Comparison of ENCODE assay signal across 34 cellular contexts in the genomic region with DNA sequence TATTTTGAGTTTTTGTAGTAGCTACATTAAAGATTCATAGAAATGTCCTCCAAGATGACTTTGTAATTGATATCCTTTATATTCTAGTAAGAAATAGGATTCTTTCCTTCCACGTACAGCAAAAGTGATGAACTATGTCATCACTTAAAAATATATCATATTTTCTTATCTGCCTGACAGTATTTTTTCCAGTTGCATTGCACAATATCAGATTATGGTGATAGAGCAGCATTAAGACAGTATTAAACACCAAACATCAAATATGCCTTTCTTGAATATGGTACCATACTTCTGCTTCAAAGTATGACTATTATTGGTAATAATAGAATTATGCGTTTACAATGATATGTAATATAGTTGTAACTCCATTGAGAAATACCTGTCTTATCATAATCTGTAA.
DNase-seq lines count a peak whose midpoint lies in the region; ATAC-seq, FAIRE-seq and TF ChIP-seq lines count a peak whose summit lies in the region.
"Had no signal": no experiment of that assay in that cellular context is flagged by ENCODE, and none has a peak within 500 bp of the region (broad histone marks: within the 10 kb centered on the region; RNA-seq: fewer than 3 reads in every experiment).

No MANE protein-coding gene starts in this region.

- no peak overlapping the region for H3K23ac ChIP-seq in IMR-90 (ENCODE audit: low read depth, low read length)

- BruUV-seq in HepG2 (replicated peaks; lab: Mats Ljungman, UMichigan) (no TSS peak), IMR-90 (replicated peaks; lab: Mats Ljungman, UMichigan) (no TSS peak), K562 (replicated peaks; lab: Mats Ljungman, UMichigan) (no TSS peak)

- H3K9me1 ChIP-seq in IMR-90 (ENCODE audit: insufficient read depth, low read length) = no peaks in the 10 kb centered on the region
- no peaks in the 10 kb centered on the region for H3K9me1 ChIP-seq in K562 (ENCODE audit: control insufficient read depth, insufficient read depth, low read length)

- H3K27me3 ChIP-seq in HepG2 (ENCODE audit: control insufficient read depth in 1 of 2, insufficient read depth in 2 of 2, low read length in 2 of 2) (no peaks in the 10 kb centered on the region), right lobe of liver (no peaks in the 10 kb centered on the region), IMR-90 (ENCODE audit: control insufficient read depth, insufficient read depth, low read length) (no peaks in the 10 kb centered on the region), K562 (ENCODE audit: control insufficient read depth in 2 of 2, insufficient read depth in 2 of 2, low read length in 2 of 2) (no peaks in the 10 kb centered on the region), upper lobe of right lung (no peaks in the 10 kb centered on the region)
- H3K27me3 ChIP-seq: BLaER1; BLaER1 treated with 17β-estradiol and CSF1 and Interleukin-3, amounts not matched to agents 10 nM and 100 nM had no signal

- no peaks in the 10 kb centered on the region for H3K79me1 ChIP-seq in IMR-90 (ENCODE audit: low read depth in 1 of 2, low read length in 2 of 2)

- H4K20me1 ChIP-seq in HepG2 (ENCODE audit: insufficient read depth, low read length) = no peaks in the 10 kb centered on the region
- no peaks in the 10 kb centered on the region for H4K20me1 ChIP-seq in IMR-90 (ENCODE audit: insufficient read depth, low read length)
- no peaks in the 10 kb centered on the region for H4K20me1 ChIP-seq in K562 (replicated peaks; ENCODE audit: control insufficient read depth, insufficient read depth, low read length)
- H4K20me1 ChIP-seq: BLaER1; BLaER1 treated with 17β-estradiol and CSF1 and Interleukin-3, amounts not matched to agents 10 nM and 100 nM had no signal

- H2BK5ac ChIP-seq in IMR-90 (ENCODE audit: low read depth, low read length, poor library complexity, severe bottlenecking) = no peak overlapping the region

- TF ChIP-seq CTCF in HepG2 (CRISPR knock-in tag; IDR thresholded peaks at IDR 0.05) (no peak), right lobe of liver (IDR thresholded peaks at IDR 0.05) (no peak), IMR-90 (conservative IDR thresholded peaks at IDR 0.05; ENCODE audit: low read depth, low read length) (no peak), K562 (IDR thresholded peaks at IDR 0.05 in 2 of 3, conservative IDR thresholded peaks at IDR 0.05 in 1 of 3; ENCODE audit: insufficient read depth in 2 of 3, low read depth in 1 of 3, low read length in 3 of 3) (no peak), upper lobe of right lung (IDR thresholded peaks at IDR 0.05) (no peak)

- no peak for DNase-seq in HepG2 (ENCODE audit: low spot score)
- no peak for DNase-seq in right lobe of liver
- DNase-seq in IMR-90 = no peak
- peak; percentile 0 for DNase-seq in amniotic epithelial cell (ENCODE audit: low read depth)
- no peak for DNase-seq in K562 (ENCODE audit: extremely low read depth in 1 of 4, low spot score in 3 of 4)
- no peak for DNase-seq in inferior parietal cortex (ENCODE audit: extremely low spot score)
- DNase-seq in upper lobe of right lung = no peak
- DNase-seq: 8988T; ACHN; AML-193; BE2C; C1 segment of cervical spinal cord; Caco-2; Calu3; CD4-positive, alpha-beta memory T cell; CD4-positive, alpha-beta T cell; CD4-positive, CD25-positive, alpha-beta regulatory T cell; CD8-positive, alpha-beta memory T cell; CD8-positive, alpha-beta T cell; COR-L47; DMS 273 treated with DMSO at 0.1 percent for 48 hours; DMS153; DMS53; DMS79; DMS79 treated with DMSO at 0.1 percent for 48 hours; DND-41; EL had no signal

- FAIRE-seq in HepG2 (lab: Jason Lieb, UNC) (no peak), K562 (lab: Jason Lieb, UNC) (no peak)
- FAIRE-seq: A549, D721Med had no signal

- H2AFZ ChIP-seq in HepG2 (ENCODE audit: low read length) (no peak overlapping the region), IMR-90 (replicated peaks; ENCODE audit: low read length, poor library complexity) (no peak overlapping the region), K562 (ENCODE audit: low read depth, low read length) (no peak overlapping the region)

- H3K27ac ChIP-seq in HepG2 (ENCODE audit: extremely low read length, insufficient read depth, low read length) (no peak overlapping the region), right lobe of liver (no peak overlapping the region), IMR-90 (ENCODE audit: insufficient read depth, low read length) (no peak overlapping the region), K562 (ENCODE audit: extremely low read depth, low read depth, low read length) (no peak overlapping the region), upper lobe of right lung (no peak overlapping the region)
- H3K27ac ChIP-seq: 22Rv1; A549; BLaER1; BLaER1 treated with 17β-estradiol and CSF1 and Interleukin-3, amounts not matched to agents 10 nM and 100 nM; C4-2B had no signal

- H4K91ac ChIP-seq in IMR-90 (ENCODE audit: insufficient read depth, low read depth, low read length) = no peak overlapping the region

- in situ Hi-C loops in HepG2 (cut with HindIII; ENCODE audit: extremely low pct_ligation_motif_present, low pct_unique_long_range_greater_than_20kb) = no loop called here
- in situ Hi-C loops in IMR-90 (cut with MboI; ENCODE audit: low sequenced_read_pairs) = no loop called here
- in situ Hi-C loops in K562 (cut with MboI) = no loop called here

- intact Hi-C loops in HepG2 (cut with micrococcal nuclease; ENCODE audit: unreplicated experiment) = no loop called here
- intact Hi-C loops in right lobe of liver (cut with DNase I) = no loop called here
- intact Hi-C loops in IMR-90 (cut with micrococcal nuclease) = no loop called here
- intact Hi-C loops in K562 (cut with micrococcal nuclease) = no loop called here
- intact Hi-C loops in upper lobe of right lung (cut with DNase I) = no loop called here

- no peak overlapping the region for H3K56ac ChIP-seq in IMR-90 (ENCODE audit: extremely low read depth, insufficient read depth, low read length)

- H3K79me2 ChIP-seq in HepG2 (ENCODE audit: insufficient read depth, low read length) (no peaks in the 10 kb centered on the region), K562 (ENCODE audit: control insufficient read depth, insufficient read depth, low read length) (no peaks in the 10 kb centered on the region)

- ATAC-seq in HepG2 = no peak
- no peak for ATAC-seq in right lobe of liver
- no peak for ATAC-seq in IMR-90 (ENCODE audit: low read depth)
- ATAC-seq in K562 = no peak
- ATAC-seq in GM21390 (IDR thresholded peaks at IDR 0.05; ENCODE audit: unreplicated experiment) = no peak
- ATAC-seq in upper lobe of right lung = no peak
- ATAC-seq: A549; CD8-positive, alpha-beta T cell had no signal

- H4K8ac ChIP-seq in IMR-90 (ENCODE audit: low read depth in 2 of 2, low read length in 2 of 2) = no peak overlapping the region

- H3K9me3 ChIP-seq in HepG2 (ENCODE audit: low read length) (no peaks in the 10 kb centered on the region), right lobe of liver (no peaks in the 10 kb centered on the region), IMR-90 (ENCODE audit: control insufficient read depth, insufficient read depth, low read length) (no peaks in the 10 kb centered on the region), K562 (replicated peaks; ENCODE audit: control insufficient read depth, insufficient read depth, low read depth, low read length) (no peaks in the 10 kb centered on the region), upper lobe of right lung (no peaks in the 10 kb centered on the region)
- H3K9me3 ChIP-seq: A549; BE2C; BLaER1; BLaER1 treated with 17β-estradiol and CSF1 and Interleukin-3, amounts not matched to agents 10 nM and 100 nM; Caco-2 had no signal

- no peak overlapping the region for H2BK20ac ChIP-seq in IMR-90 (ENCODE audit: low read depth, low read length)

- TF ChIP-seq EP300 in HepG2 (IDR thresholded peaks at IDR 0.05; ENCODE audit: low read depth in 2 of 2, low read length in 2 of 2) (no peak), HepG2 (CRISPR knock-in tag; IDR thresholded peaks at IDR 0.05; ENCODE audit: borderline replicate concordance) (no peak), K562 (IDR thresholded peaks at IDR 0.05; ENCODE audit: low read length) (no peak)

- H3K4me3 ChIP-seq in HepG2 (replicated peaks in 1 of 3; ENCODE audit: insufficient read depth in 1 of 3, low read depth in 2 of 3, low read length in 3 of 3) = no peak overlapping the region
- H3K4me3 ChIP-seq in right lobe of liver = no peak overlapping the region
- H3K4me3 ChIP-seq in IMR-90 (ENCODE audit: insufficient read depth, low read depth, low read length) = no peak overlapping the region
- no peak overlapping the region for H3K4me3 ChIP-seq in K562
- H3K4me3 ChIP-seq in upper lobe of right lung = no peak overlapping the region
- H3K4me3 ChIP-seq: A549; BLaER1; BLaER1 treated with 17β-estradiol and CSF1 and Interleukin-3, amounts not matched to agents 10 nM and 100 nM had no signal

- CTCF ChIA-PET in HepG2 (lab: Yijun Ruan, JAX; ENCODE audit: low intra/inter-chr PET ratio, low total read pairs) (no interaction called here), IMR-90 (lab: Yijun Ruan, JAX) (no interaction called here), K562 (lab: Yijun Ruan, JAX; ENCODE audit: low intra/inter-chr PET ratio) (no interaction called here)

- POLR2A ChIA-PET in HepG2 (lab: Yijun Ruan, JAX) = no interaction called here
- POLR2A ChIA-PET in IMR-90 (lab: Charles Lee; ENCODE audit: unreplicated experiment) = no interaction called here
- POLR2A ChIA-PET in K562 (lab: Yijun Ruan, JAX) = no interaction called here

- 33% methylated on average over 2 of the region's 2 CpGs for WGBS in HepG2 (ENCODE audit: low lambda C conversion rate)
- 80% methylated on average over 2 of the region's 2 CpGs for WGBS in right lobe of liver (ENCODE audit: insufficient coverage, low coverage, low lambda C conversion rate, missing lambda C conversion rate)
- WGBS in IMR-90 (ENCODE audit: extremely low coverage in 2 of 2, insufficient read length in 1 of 2), 2 experiments = no CpG with 5 or more reads among the region's 2 CpGs
- 0% methylated on average over 2 of the region's 2 CpGs for WGBS in K562 (ENCODE audit: insufficient coverage, low coverage, missing lambda C conversion rate)

- no peak overlapping the region for H3K4ac ChIP-seq in IMR-90 (ENCODE audit: low read depth, low read length)

- dilution Hi-C loops in IMR-90 (cut with HindIII; ENCODE audit: low sequenced_read_pairs, unreplicated experiment) = no loop called here

- H3K9ac ChIP-seq in HepG2 (ENCODE audit: insufficient read depth, low read depth, low read length) = no peak overlapping the region
- no peak overlapping the region for H3K9ac ChIP-seq in IMR-90 (ENCODE audit: low read depth, low read length)
- no peak overlapping the region for H3K9ac ChIP-seq in K562 (ENCODE audit: insufficient read depth in 1 of 2, low read depth in 2 of 2, low read length in 2 of 2)
- H3K9ac ChIP-seq: BLaER1; BLaER1 treated with 17β-estradiol and CSF1 and Interleukin-3, amounts not matched to agents 10 nM and 100 nM had no signal

- H3K4me2 ChIP-seq in HepG2 (ENCODE audit: low read depth, low read length) = no peak overlapping the region
- no peak overlapping the region for H3K4me2 ChIP-seq in IMR-90 (ENCODE audit: low read depth, low read length)
- H3K4me2 ChIP-seq in K562 (ENCODE audit: insufficient read depth, low read length) = no peak overlapping the region
- H3K4me2 ChIP-seq: A549; BLaER1; BLaER1 treated with 17β-estradiol and CSF1 and Interleukin-3, amounts not matched to agents 10 nM and 100 nM had no signal

- H2BK15ac ChIP-seq in IMR-90 (ENCODE audit: low read depth, low read length) = no peak overlapping the region

- H3K36me3 ChIP-seq in HepG2 (replicated peaks in 1 of 2; ENCODE audit: control insufficient read depth in 1 of 2, insufficient read depth in 2 of 2, low read length in 2 of 2) = no peaks in the 10 kb centered on the region
- H3K36me3 ChIP-seq in right lobe of liver = no peaks in the 10 kb centered on the region
- H3K36me3 ChIP-seq in IMR-90 (ENCODE audit: control insufficient read depth, insufficient read depth, low read length) = no peaks in the 10 kb centered on the region
- no peaks in the 10 kb centered on the region for H3K36me3 ChIP-seq in K562 (ENCODE audit: control insufficient read depth, insufficient read depth, low read length)
- H3K36me3 ChIP-seq in upper lobe of right lung = no peaks in the 10 kb centered on the region
- H3K36me3 ChIP-seq: BE2C; BLaER1; BLaER1 treated with 17β-estradiol and CSF1 and Interleukin-3, amounts not matched to agents 10 nM and 100 nM had no signal

- no peak overlapping the region for H2AK9ac ChIP-seq in IMR-90 (replicated peaks; ENCODE audit: low read depth, low read length, poor library complexity)

- TF ChIP-seq POLR2A in HepG2 (IDR thresholded peaks at IDR 0.05; ENCODE audit: insufficient read depth in 1 of 2, low read depth in 2 of 2, low read length in 2 of 2) = no peak
- TF ChIP-seq POLR2A in right lobe of liver (IDR thresholded peaks at IDR 0.05) = no peak
- TF ChIP-seq POLR2A in IMR-90 (IDR thresholded peaks at IDR 0.05; ENCODE audit: low read depth, low read length) = no peak
- no peak for TF ChIP-seq POLR2A in K562 (conservative IDR thresholded peaks at IDR 0.05)

- no peak overlapping the region for H4K5ac ChIP-seq in IMR-90 (ENCODE audit: low read depth, low read length)

- no peak overlapping the region for H2AK5ac ChIP-seq in IMR-90 (ENCODE audit: low read depth, low read length)

- no peak overlapping the region for H3K18ac ChIP-seq in IMR-90 (ENCODE audit: low read depth, low read length)

- H2BK120ac ChIP-seq in IMR-90 (ENCODE audit: low read depth, low read length) = no peak overlapping the region

- TF ChIP-seq RAD21 in HepG2 (CRISPR knock-in tag; IDR thresholded peaks at IDR 0.05) (no peak), IMR-90 (IDR thresholded peaks at IDR 0.05; ENCODE audit: low read length) (no peak), K562 (CRISPR knock-in tag; conservative IDR thresholded peaks at IDR 0.05 in 1 of 2, IDR thresholded peaks at IDR 0.05 in 1 of 2) (no peak)

- no peak overlapping the region for H3K14ac ChIP-seq in IMR-90 (replicated peaks; ENCODE audit: low read depth, low read length)

- no peaks in the 10 kb centered on the region for H3K4me1 ChIP-seq in HepG2 (ENCODE audit: insufficient read depth, low read length)
- H3K4me1 ChIP-seq in right lobe of liver = no peaks in the 10 kb centered on the region
- H3K4me1 ChIP-seq in IMR-90 (ENCODE audit: control insufficient read depth, insufficient read depth, low read length) = no peaks in the 10 kb centered on the region
- H3K4me1 ChIP-seq in K562 (replicated peaks in 1 of 2; ENCODE audit: control insufficient read depth in 2 of 2, insufficient read depth in 2 of 2, low read length in 2 of 2) = no peaks in the 10 kb centered on the region
- H3K4me1 ChIP-seq in upper lobe of right lung = no peaks in the 10 kb centered on the region
- H3K4me1 ChIP-seq: A549; BE2C; BLaER1; BLaER1 treated with 17β-estradiol and CSF1 and Interleukin-3, amounts not matched to agents 10 nM and 100 nM; Caco-2 had no signal
